ENCODE assay signal across 15 cellular contexts in the genomic region with DNA sequence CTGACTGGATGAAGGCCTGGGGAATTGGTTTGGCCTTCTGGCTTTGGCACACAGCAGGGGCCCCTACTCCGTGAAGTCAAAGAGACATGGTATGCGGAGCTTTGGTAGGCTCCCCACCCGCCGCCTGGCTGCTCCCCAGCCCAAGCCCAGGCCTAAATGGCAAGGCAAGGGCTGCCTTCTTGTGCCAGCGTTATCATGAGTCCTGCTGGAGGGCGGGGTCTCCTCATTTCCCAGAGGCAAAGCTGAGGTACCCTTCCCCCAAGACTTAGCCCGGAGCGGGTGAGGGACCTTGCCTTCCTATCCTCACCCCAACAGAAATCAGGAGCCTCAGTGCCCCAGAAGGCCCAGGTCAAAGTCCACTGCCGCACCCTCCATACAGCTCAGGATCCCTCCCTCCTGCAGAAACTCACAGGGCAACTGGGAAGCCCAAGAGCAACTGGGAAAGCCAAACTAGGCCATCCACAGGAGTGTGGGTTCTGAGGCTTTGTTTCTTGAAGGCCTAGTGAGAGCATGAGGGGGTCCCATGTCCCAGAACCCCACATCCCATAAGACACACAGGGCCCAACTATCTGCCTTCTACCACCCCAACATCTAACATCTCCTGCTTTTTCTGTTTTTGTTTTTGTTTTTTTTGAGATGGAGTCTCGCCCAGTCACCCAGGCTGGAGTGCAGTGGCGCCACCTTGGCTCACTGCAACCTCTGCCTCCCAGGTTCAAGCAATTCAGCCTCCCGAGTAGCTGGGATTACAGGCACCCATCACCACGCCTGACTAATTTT. TPM values are rescaled to one million over a fixed set of nuclear protein-coding genes. Genes with fewer than 3 reads are reported as not detected.
DNase-seq lines count a peak whose midpoint lies in the region; ATAC-seq, FAIRE-seq and TF ChIP-seq lines count a peak whose summit lies in the region.
"Had no signal": no experiment of that assay in that cellular context is flagged by ENCODE, and none has a peak within 500 bp of the region (broad histone marks: within the 10 kb centered on the region; RNA-seq: fewer than 3 reads in every experiment).

No MANE protein-coding gene starts in this region.

- intact Hi-C loops in stomach (cut with DNase I; ENCODE audit: low total_unique reads) = no loop called here

- H3K4me1 ChIP-seq in stomach = peaks cover 47 to 63% (median 55%) of the 10 kb centered on the region in 4 donors
- H3K4me1 ChIP-seq in SJCRH30 = peaks cover 34% of the 10 kb centered on the region

- H3K9me3 Mint-ChIP-seq in activated CD8-positive, alpha-beta memory T cell treated with anti-CD3 and anti-CD28 coated beads, Interleukin-2, amount 10 ng/mL, durations not matched to agents 7 days and 5 days (ENCODE audit: low read depth) = no peaks in the 10 kb centered on the region
- no peaks in the 10 kb centered on the region for H3K9me3 Mint-ChIP-seq in activated CD8-positive, alpha-beta T cell treated with anti-CD3 and anti-CD28 coated beads, Interleukin-2, amount 10 ng/mL, durations not matched to agents 7 days and 5 days (ENCODE audit: insufficient read depth)

- H3K4me3 Mint-ChIP-seq in activated CD8-positive, alpha-beta memory T cell treated with anti-CD3 and anti-CD28 coated beads, Interleukin-2, amount 10 ng/mL, durations not matched to agents 7 days and 5 days = no peak overlapping the region
- no peak overlapping the region for H3K4me3 Mint-ChIP-seq in activated CD8-positive, alpha-beta T cell treated with anti-CD3 and anti-CD28 coated beads, Interleukin-2, amount 10 ng/mL, durations not matched to agents 7 days and 5 days

- H3K36me3 ChIP-seq in stomach = peaks cover 0 to 34% (median 25%) of the 10 kb centered on the region in 4 donors
- H3K36me3 ChIP-seq in SJCRH30 = no peaks in the 10 kb centered on the region

- FAIRE-seq in D721Med (lab: Jason Lieb, UNC) = no peak
- FAIRE-seq: G401.6, RCC 7860, TTC549 had no signal

- H3K27ac ChIP-seq in layer of hippocampus (ENCODE audit: low read depth, low read length) = peak overlapping the region; percentile 27
- H3K27ac ChIP-seq in stomach = peak overlapping the region; percentile 70 to 84 (median 77)
- H3K27ac ChIP-seq in SJCRH30 = no peak overlapping the region

- H3K9me3 ChIP-seq in stomach (no peaks in the 10 kb centered on the region), SJCRH30 (replicated peaks) (no peaks in the 10 kb centered on the region)

- no peak for TF ChIP-seq POLR2A in stomach (IDR thresholded peaks at IDR 0.05)

- no peak for ATAC-seq in activated CD8-positive, alpha-beta memory T cell treated with anti-CD3 and anti-CD28 coated beads, Interleukin-2, amount 10 ng/mL, durations not matched to agents 7 days and 5 days
- ATAC-seq in activated CD8-positive, alpha-beta T cell treated with anti-CD3 and anti-CD28 coated beads, Interleukin-2, amount 10 ng/mL, durations not matched to agents 7 days and 5 days = no peak
- ATAC-seq: sciatic nerve had no signal

- H3K27me3 Mint-ChIP-seq in activated CD8-positive, alpha-beta memory T cell treated with anti-CD3 and anti-CD28 coated beads, Interleukin-2, amount 10 ng/mL, durations not matched to agents 7 days and 5 days = no peaks in the 10 kb centered on the region
- H3K27me3 Mint-ChIP-seq in activated CD8-positive, alpha-beta T cell treated with anti-CD3 and anti-CD28 coated beads, Interleukin-2, amount 10 ng/mL, durations not matched to agents 7 days and 5 days (ENCODE audit: low read depth) = no peaks in the 10 kb centered on the region

- no peak for TF ChIP-seq EP300 in stomach (IDR thresholded peaks at IDR 0.05)

- POLR2A ChIA-PET in activated CD8-positive, alpha-beta T cell treated with anti-CD3 and anti-CD28 coated beads, Interleukin-2, amount 10 ng/mL, durations not matched to agents 7 days and 5 days (lab: Charles Lee) = interaction anchor here (1.0 to 4.9 kb wide), 5 partner anchors 10 to 51 kb away, joined by 3 to 32 read pairs (median 7); partner anchors contain the start of genes MIEN1, PGAP3 and PNMT

- TF ChIP-seq CTCF in stomach (IDR thresholded peaks at IDR 0.05) (no peak), D721Med (IDR thresholded peaks at IDR 0.05; ENCODE audit: insufficient read depth, missing control alignments) (no peak)

- peaks cover 56% of the 10 kb centered on the region for H3K4me1 Mint-ChIP-seq in activated CD8-positive, alpha-beta memory T cell treated with anti-CD3 and anti-CD28 coated beads, Interleukin-2, amount 10 ng/mL, durations not matched to agents 7 days and 5 days
- H3K4me1 Mint-ChIP-seq in activated CD8-positive, alpha-beta T cell treated with anti-CD3 and anti-CD28 coated beads, Interleukin-2, amount 10 ng/mL, durations not matched to agents 7 days and 5 days (ENCODE audit: low read depth) = peaks cover 59% of the 10 kb centered on the region

- H3K27me3 ChIP-seq in layer of hippocampus (ENCODE audit: control insufficient read depth, insufficient read depth, low read length) = no peaks in the 10 kb centered on the region
- H3K27me3 ChIP-seq in stomach = no peaks in the 10 kb centered on the region
- no peaks in the 10 kb centered on the region for H3K27me3 ChIP-seq in SJCRH30

- CTCF ChIA-PET in activated CD8-positive, alpha-beta memory T cell treated with anti-CD3 and anti-CD28 coated beads, Interleukin-2, amount 10 ng/mL, durations not matched to agents 7 days and 5 days (lab: Charles Lee) = interaction anchor here (0.8 to 16.7 kb wide), 6 partner anchors 9 to 55 kb away, joined by 3 to 227 read pairs (median 16); partner anchors contain the start of genes PGAP3, PNMT and PPP1R1B
- CTCF ChIA-PET in activated CD8-positive, alpha-beta T cell treated with anti-CD3 and anti-CD28 coated beads, Interleukin-2, amount 10 ng/mL, durations not matched to agents 7 days and 5 days (lab: Charles Lee) = interaction anchor here (0.7 to 13.7 kb wide), 14 partner anchors 8 to 186 kb away, joined by 3 to 195 read pairs (median 6); partner anchors contain the start of genes IKZF3, MIEN1, PGAP3 and PNMT

- no peak overlapping the region for H3K4me3 ChIP-seq in stomach
- H3K4me3 ChIP-seq in SJCRH30 = no peak overlapping the region

- no peaks in the 10 kb centered on the region for H3K36me3 Mint-ChIP-seq in activated CD8-positive, alpha-beta memory T cell treated with anti-CD3 and anti-CD28 coated beads, Interleukin-2, amount 10 ng/mL, durations not matched to agents 7 days and 5 days
- peaks cover 16% of the 10 kb centered on the region for H3K36me3 Mint-ChIP-seq in activated CD8-positive, alpha-beta T cell treated with anti-CD3 and anti-CD28 coated beads, Interleukin-2, amount 10 ng/mL, durations not matched to agents 7 days and 5 days (ENCODE audit: low read depth)

- no peak for DNase-seq in activated CD8-positive, alpha-beta memory T cell treated with anti-CD3 and anti-CD28 coated beads, Interleukin-2, amount 10 ng/mL, durations not matched to agents 7 days and 5 days
- DNase-seq in activated CD8-positive, alpha-beta memory T cell treated with anti-CD3 and anti-CD28 coated beads, Interleukin-2, amount 50 U/mL, for 4 hours = no peak
- DNase-seq in activated CD8-positive, alpha-beta T cell treated with anti-CD3 and anti-CD28 coated beads, Interleukin-2, amount 10 ng/mL, durations not matched to agents 7 days and 5 days = no peak
- DNase-seq in stomach = peak; percentile 69
- DNase-seq in HK-2 (ENCODE audit: unreplicated experiment) = no peak
- no peak for DNase-seq in SJCRH30
- DNase-seq in D721Med (ENCODE audit: insufficient read length, low spot score) = no peak
- DNase-seq: dermis blood vessel endothelial cell, mammary epithelial cell had no signal

- H3K27ac Mint-ChIP-seq in activated CD8-positive, alpha-beta memory T cell treated with anti-CD3 and anti-CD28 coated beads, Interleukin-2, amount 10 ng/mL, durations not matched to agents 7 days and 5 days = peak overlapping the region; percentile 87
- H3K27ac Mint-ChIP-seq in activated CD8-positive, alpha-beta T cell treated with anti-CD3 and anti-CD28 coated beads, Interleukin-2, amount 10 ng/mL, durations not matched to agents 7 days and 5 days = peak overlapping the region; percentile 91

- WGBS in stomach, 5 donors = 54 to 74% (median 66%) methylated on average over 13 of the region's 13 CpGs

RNA-seq across cellular contexts. Expression of gene PGAP3, which starts 9.3 kb away (rescaled TPM):
- 10 to 100 TPM; 10.5 to 13.8 TPM for total RNA-seq in activated CD8-positive, alpha-beta memory T cell treated with anti-CD3 and anti-CD28 coated beads, Interleukin-2, amount 10 ng/mL, durations not matched to agents 7 days and 5 days
- 10 to 100 TPM; 12.3 to 14.7 TPM for total RNA-seq in activated CD8-positive, alpha-beta T cell treated with anti-CD3 and anti-CD28 coated beads, Interleukin-2, amount 10 ng/mL, durations not matched to agents 7 days and 5 days
- 10 to 100 TPM in 3 of 5 donors, 1 to 10 TPM in 2; 3.2 to 42.9 (median 22.4) TPM for total RNA-seq in stomach
- polyA plus RNA-seq in stomach = 10 to 100 TPM in 2 of 3 donors, 1 to 10 TPM in 1; 9.1 to 21.5 (median 11.2) TPM
- 1.9 and 3.1 TPM in 2 replicates for total RNA-seq in SJCRH30 (2014; rRNA removed; shearing (Covaris generic))

RNA-seq across cellular contexts. Expression of gene PNMT, which starts 10.3 kb away (rescaled TPM):
- total RNA-seq in activated CD8-positive, alpha-beta memory T cell treated with anti-CD3 and anti-CD28 coated beads, Interleukin-2, amount 10 ng/mL, durations not matched to agents 7 days and 5 days = not detected
- total RNA-seq in activated CD8-positive, alpha-beta T cell treated with anti-CD3 and anti-CD28 coated beads, Interleukin-2, amount 10 ng/mL, durations not matched to agents 7 days and 5 days = not detected
- total RNA-seq in stomach = 1 to 10 TPM in 2 of 5 donors, under 1 TPM in 1, not detected in 2; 0.45 to 9.0 (median 2.9) TPM
- 10 to 100 TPM in 2 of 3 donors, 1 to 10 TPM in 1; 5.3 to 16.6 (median 13.0) TPM for polyA plus RNA-seq in stomach
- total RNA-seq in SJCRH30 (2014; rRNA removed; shearing (Covaris generic)) = 0.71 TPM in 1 of 2 replicates, not detected in the other
- total RNA-seq: mammary epithelial cell had no signal
- polyA plus RNA-seq: AG04450, mammary epithelial cell had no signal

RNA-seq across cellular contexts. Expression of gene TCAP, which starts 13.4 kb away (rescaled TPM):
- total RNA-seq in activated CD8-positive, alpha-beta memory T cell treated with anti-CD3 and anti-CD28 coated beads, Interleukin-2, amount 10 ng/mL, durations not matched to agents 7 days and 5 days = 1 to 10 TPM; 1.1 to 1.3 TPM
- total RNA-seq in activated CD8-positive, alpha-beta T cell treated with anti-CD3 and anti-CD28 coated beads, Interleukin-2, amount 10 ng/mL, durations not matched to agents 7 days and 5 days = 1 to 10 TPM; 1.3 to 1.8 TPM
- 1 to 10 TPM in 1 of 5 donors, under 1 TPM in 2, not detected in 2; 0.89 to 4.3 (median 0.92) TPM for total RNA-seq in stomach
- 10 to 100 TPM in 1 of 3 donors, 1 to 10 TPM in 1, under 1 TPM in 1; 0.88 to 14.1 (median 3.5) TPM for polyA plus RNA-seq in stomach
- total RNA-seq in SJCRH30 (2014; rRNA removed; shearing (Covaris generic)) = 0.53 and 0.73 TPM in 2 replicates

RNA-seq across cellular contexts. Expression of gene ERBB2, which starts 21.3 kb away (rescaled TPM):
- 1 to 10 TPM; 3.5 to 4.7 TPM for total RNA-seq in activated CD8-positive, alpha-beta memory T cell treated with anti-CD3 and anti-CD28 coated beads, Interleukin-2, amount 10 ng/mL, durations not matched to agents 7 days and 5 days
- total RNA-seq in activated CD8-positive, alpha-beta T cell treated with anti-CD3 and anti-CD28 coated beads, Interleukin-2, amount 10 ng/mL, durations not matched to agents 7 days and 5 days = 1 to 10 TPM; 2.1 to 3.0 TPM
- total RNA-seq in stomach = 100 to 1,000 TPM in 2 of 5 donors, 10 to 100 TPM in 3; 53.1 to 402 (median 81.7) TPM
- polyA plus RNA-seq in stomach = 10 to 100 TPM; 13.1 to 47.7 (median 25.3) TPM
- 8.7 and 9.1 TPM in 2 replicates for total RNA-seq in SJCRH30 (2014; rRNA removed; shearing (Covaris generic))

RNA-seq across cellular contexts. Expression of gene STARD3, which starts 41.6 kb away (rescaled TPM):
- 10 to 100 TPM; 70.5 to 75.7 TPM for total RNA-seq in activated CD8-positive, alpha-beta memory T cell treated with anti-CD3 and anti-CD28 coated beads, Interleukin-2, amount 10 ng/mL, durations not matched to agents 7 days and 5 days
- total RNA-seq in activated CD8-positive, alpha-beta T cell treated with anti-CD3 and anti-CD28 coated beads, Interleukin-2, amount 10 ng/mL, durations not matched to agents 7 days and 5 days = 10 to 100 TPM; 69.0 to 72.1 TPM
- total RNA-seq in stomach = 1,000 to 10,000 TPM in 1 of 5 donors, 100 to 1,000 TPM in 1, 10 to 100 TPM in 3; 26.4 to 1,091 (median 72.1) TPM
- 10 to 100 TPM; 28.1 to 53.5 (median 30.8) TPM for polyA plus RNA-seq in stomach
- total RNA-seq in SJCRH30 (2014; rRNA removed; shearing (Covaris generic)) = 21.8 and 22.7 TPM in 2 replicates
